27 cellular contexts compared by ENCODE assay signal in genomic region chr2:240168546-240169361, GRCh38. TPM values are rescaled to one million over a fixed set of nuclear protein-coding genes. Genes with fewer than 3 reads are reported as not detected.
"Had no signal": no experiment of that assay in that cellular context is flagged by ENCODE, and none has a peak within 500 bp of the region (broad histone marks: within the 10 kb centered on the region; RNA-seq: fewer than 3 reads in every experiment).

No MANE protein-coding gene starts in this region.

- H3K9ac ChIP-seq: KMS-11 had no signal

- ATAC-seq: activated T-cell treated with anti-CD3 and anti-CD28 coated beads, Interleukin-2, amount 50 U/mL, for 4 hours; Right ventricle myocardium inferior had no signal

- H3K4me3 ChIP-seq: breast epithelium, SK-N-MC had no signal

- DNase-seq: activated CD4-positive, alpha-beta memory T cell treated with anti-CD3 and anti-CD28 coated beads for 36 hours; activated CD4-positive, alpha-beta T cell treated with anti-CD3 and anti-CD28 coated beads, Interleukin-2, amount 10 ng/mL, durations not matched to agents 7 days and 5 days; activated CD4-positive, CD25-positive, alpha-beta regulatory T cell; activated CD8-positive, alpha-beta memory T cell treated with anti-CD3 and anti-CD28 coated beads for 24 hours; activated effector memory CD4-positive, alpha-beta T cell treated with anti-CD3 and anti-CD28 coated beads, Interleukin-2, amount 50 U/mL, for 16 hours; activated naive CD4-positive, alpha-beta T cell treated with Interleukin-2 at 50 U/mL for 16 hours; activated naive CD8-positive, alpha-beta T cell treated with anti-CD3 and anti-CD28 coated beads for 36 hours; activated T-cell treated with anti-CD3 and anti-CD28 coated beads, Interleukin-2, amount 50 U/mL, for 4 hours; anterior cingulate cortex; MV-4-11; NCI-H1092 treated with DMSO at 0.1 percent for 48 hours; NCI-H1417 treated with DMSO at 0.1 percent for 48 hours; NCI-H1694 treated with DMSO at 0.1 percent for 48 hours; NCI-H2029 treated with DMSO at 0.1 percent for 48 hours; NCI-H345; NCI-H510A; NCI-H526 treated with DMSO at 0.1 percent for 48 hours; NCI-H82; T-helper 1 cell had no signal

- H3K36me3 Mint-ChIP-seq: activated CD4-positive, alpha-beta memory T cell treated with anti-CD3 and anti-CD28 coated beads for 36 hours; activated naive CD8-positive, alpha-beta T cell treated with anti-CD3 and anti-CD28 coated beads for 36 hours had no signal

- H3K27me3 Mint-ChIP-seq: activated CD4-positive, alpha-beta T cell treated with anti-CD3 and anti-CD28 coated beads, Interleukin-2, amount 10 ng/mL, durations not matched to agents 7 days and 5 days had no signal

- H3K36me3 ChIP-seq: breast epithelium had no signal

- H3K4me3 Mint-ChIP-seq: activated CD4-positive, alpha-beta memory T cell treated with anti-CD3 and anti-CD28 coated beads for 36 hours; activated CD4-positive, alpha-beta T cell treated with anti-CD3 and anti-CD28 coated beads, Interleukin-2, amount 10 ng/mL, durations not matched to agents 7 days and 5 days; activated naive CD8-positive, alpha-beta T cell treated with anti-CD3 and anti-CD28 coated beads for 36 hours; activated T-cell treated with anti-CD3 and anti-CD28 coated beads, Interleukin-2, amount 50 U/mL, for 4 hours had no signal

- H3K4me1 Mint-ChIP-seq: activated CD4-positive, alpha-beta T cell treated with anti-CD3 and anti-CD28 coated beads, Interleukin-2, amount 10 ng/mL, durations not matched to agents 7 days and 5 days had no signal

- H3K9me3 Mint-ChIP-seq: activated T-cell treated with anti-CD3 and anti-CD28 coated beads, Interleukin-2, amount 50 U/mL, for 4 hours had no signal

- H3K4me2 ChIP-seq: KMS-11 had no signal

- H3K27ac ChIP-seq: breast epithelium, KMS-11, SK-N-MC, VCaP had no signal

- H3K27ac Mint-ChIP-seq: activated CD4-positive, alpha-beta memory T cell treated with anti-CD3 and anti-CD28 coated beads for 36 hours; activated CD4-positive, alpha-beta T cell treated with anti-CD3 and anti-CD28 coated beads, Interleukin-2, amount 10 ng/mL, durations not matched to agents 7 days and 5 days; activated naive CD8-positive, alpha-beta T cell treated with anti-CD3 and anti-CD28 coated beads for 36 hours had no signal

- H3K9me3 ChIP-seq: breast epithelium had no signal

- H3K4me1 ChIP-seq: breast epithelium had no signal

RNA-seq across cellular contexts. Expression of gene OTOS, which starts 28.3 kb away (rescaled TPM):
- total RNA-seq: activated CD4-positive, alpha-beta memory T cell treated with anti-CD3 and anti-CD28 coated beads for 36 hours; activated CD4-positive, alpha-beta T cell treated with anti-CD3 and anti-CD28 coated beads, Interleukin-2, amount 10 ng/mL, durations not matched to agents 7 days and 5 days; activated naive CD8-positive, alpha-beta T cell treated with anti-CD3 and anti-CD28 coated beads for 36 hours; activated T-cell treated with anti-CD3 and anti-CD28 coated beads, Interleukin-2, amount 50 U/mL, for 4 hours; breast epithelium; MCF 10A; OCI-LY7; Right ventricle myocardium inferior; T-helper 2 cell treated with Interferon-gamma antibody and Interleukin-4, amounts not matched to agents 100 ng/mL and 5 ng/mL, for 36 hours had no signal
